Comparison of ENCODE assay signal across 8 cellular contexts in the genomic region with DNA sequence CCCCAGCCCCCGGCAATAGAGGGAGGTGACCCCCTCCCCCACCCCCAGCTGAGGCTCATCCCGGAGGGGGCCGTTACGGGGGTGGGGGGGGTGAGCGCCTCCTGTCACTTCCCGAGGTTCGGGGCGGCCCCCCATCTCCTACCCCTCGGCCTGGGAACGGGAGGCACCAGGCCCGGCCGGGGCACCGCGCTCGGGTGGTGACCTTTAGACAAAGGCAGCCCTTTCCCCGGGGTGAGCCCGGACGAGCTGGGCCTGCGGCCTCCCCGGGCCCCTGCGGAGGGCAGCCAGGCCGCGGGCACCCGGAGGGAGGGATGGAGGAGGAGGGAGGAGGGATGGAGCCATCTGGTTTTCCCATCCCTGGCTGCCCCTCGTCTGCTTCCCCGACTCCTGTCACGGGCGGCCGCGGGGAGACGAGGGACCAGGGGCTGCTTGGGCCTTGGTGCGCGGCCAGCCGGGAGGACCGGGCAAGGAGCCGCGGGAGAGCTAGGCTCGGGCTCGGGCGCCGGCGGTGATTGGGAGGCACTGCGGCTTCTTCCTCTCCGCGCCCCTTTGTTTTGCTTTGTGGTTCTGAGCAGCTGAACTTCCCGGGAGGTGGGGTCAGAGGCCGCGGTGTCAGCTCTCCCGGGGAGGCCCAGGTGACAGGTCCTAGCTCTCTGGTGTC. TPM values are rescaled to one million over a fixed set of nuclear protein-coding genes. Genes with fewer than 3 reads are reported as not detected.
A peak's percentile ranks its signal among the peaks of the same experiment; 100 is the strongest.
DNase-seq lines count a peak whose midpoint lies in the region; ATAC-seq and TF ChIP-seq lines count a peak whose summit lies in the region.

No MANE protein-coding gene starts in this region.

- CTCF ChIA-PET in A673 (lab: Charles Lee), result interaction anchor here (0.9 kb wide), 1 partner anchor 173 kb away, joined by 4 read pairs; no protein-coding TSS in a partner anchor

- intact Hi-C loops in A673 (cut with micrococcal nuclease; ENCODE audit: unreplicated experiment), result loop anchor here (2.0 kb wide), 1 partner anchor 89 kb away; no protein-coding TSS in a partner anchor
- intact Hi-C loops in ascending aorta (cut with DNase I), result loop anchor here (2.0 to 10.0 kb wide), 3 partner anchors 55 to 335 kb away; a partner anchor contains a TSS
- intact Hi-C loops in sciatic nerve (cut with DNase I), result no loop called here

- H3K27ac ChIP-seq in A673 (ENCODE audit: low read depth, low read length, poor library complexity, severe bottlenecking), result peak overlapping the region; percentile 92
- H3K27ac ChIP-seq in ascending aorta, result peak overlapping the region; percentile 70 to 94
- H3K27ac ChIP-seq in hepatocyte, result peak overlapping the region; percentile 100

- peaks cover 73% of the 10 kb centered on the region for H3K79me2 ChIP-seq in hepatocyte

- peak overlapping the region; percentile 98 for H3K4me2 ChIP-seq in hepatocyte

- BruUV-seq in A673 (replicated peaks; lab: Mats Ljungman, UMichigan), result no TSS peak

- H3K4me1 ChIP-seq in A673 (ENCODE audit: insufficient read depth, low read length, poor library complexity, severe bottlenecking), result peaks cover 29% of the 10 kb centered on the region
- H3K4me1 ChIP-seq in HAP-1, result peaks cover 4% of the 10 kb centered on the region
- H3K4me1 ChIP-seq in ascending aorta, result peaks cover 10 to 42% of the 10 kb centered on the region in 2 donors
- peaks cover 26% of the 10 kb centered on the region for H3K4me1 ChIP-seq in hepatocyte (ENCODE audit: insufficient read depth)

- H4K20me1 ChIP-seq in hepatocyte (ENCODE audit: insufficient read depth, poor library complexity, severe bottlenecking), result peaks cover 49% of the 10 kb centered on the region

- no peaks in the 10 kb centered on the region for H3K27me3 ChIP-seq in A673 (replicated peaks; ENCODE audit: insufficient read depth, low read depth, low read length, poor library complexity)
- H3K27me3 ChIP-seq in HAP-1 (ENCODE audit: low read depth), result no peaks in the 10 kb centered on the region
- no peaks in the 10 kb centered on the region for H3K27me3 ChIP-seq in ascending aorta
- H3K27me3 ChIP-seq in hepatocyte, result no peaks in the 10 kb centered on the region

- in situ Hi-C loops in HAP-1 (cut with MboI; ENCODE audit: low sequenced_read_pairs), result no loop called here

- TF ChIP-seq CTCF in A673 (conservative IDR thresholded peaks at IDR 0.05; ENCODE audit: low read depth, low read length) (no peak), ascending aorta (IDR thresholded peaks at IDR 0.05) (no peak), hepatocyte (IDR thresholded peaks at IDR 0.05; ENCODE audit: poor library complexity) (no peak)

- DNase-seq in A673 (ENCODE audit: low spot score) (peak; percentile 32), HAP-1 (ENCODE audit: low spot score in 2 of 2) (peak; percentile 21 to 65), ascending aorta (ENCODE audit: low spot score in 2 of 2) (peak in 1 of 2 donors; percentile 74), hepatocyte (ENCODE audit: low spot score) (peak; percentile 66), sciatic nerve (ENCODE audit: low spot score) (peak; percentile 69), COR-L47 (lab: John Stamatoyannopoulos, UW) (no peak)

- POLR2A ChIA-PET in A673 (lab: Charles Lee; ENCODE audit: low non-redundant PET), result no interaction called here

- H2AFZ ChIP-seq in hepatocyte, result no peak overlapping the region

- H3K4me3 ChIP-seq in A673 (ENCODE audit: low read depth, low read length, poor library complexity, severe bottlenecking) (peak overlapping the region; percentile 96), HAP-1 (peak overlapping the region; percentile 98), ascending aorta (peak overlapping the region; percentile 84 to 97), hepatocyte (peak overlapping the region; percentile 43)

- H3K36me3 ChIP-seq in A673 (ENCODE audit: insufficient read depth, low read length, poor library complexity, severe bottlenecking) (no peaks in the 10 kb centered on the region), HAP-1 (replicated peaks) (peaks cover 3% of the 10 kb centered on the region; the same call in 1 of the 2 replicates), ascending aorta (no peaks in the 10 kb centered on the region), hepatocyte (replicated peaks; ENCODE audit: insufficient read depth, low read depth) (no peaks in the 10 kb centered on the region)

- ATAC-seq in SK-N-SH treated with all-trans-retinoic acid at 6 μM for 48 hours, result peak; percentile 8
- peak; percentile 17 for ATAC-seq in sciatic nerve
- no peak for ATAC-seq in HG03097 (IDR thresholded peaks at IDR 0.05; ENCODE audit: low FRiP score, unreplicated experiment)

- no peaks in the 10 kb centered on the region for H3K9me2 ChIP-seq in hepatocyte (replicated peaks; ENCODE audit: insufficient read depth)

- H3K9me3 ChIP-seq in A673 (ENCODE audit: low read depth, low read length, poor library complexity, severe bottlenecking), result no peaks in the 10 kb centered on the region
- no peaks in the 10 kb centered on the region for H3K9me3 ChIP-seq in HAP-1
- H3K9me3 ChIP-seq in ascending aorta, result no peaks in the 10 kb centered on the region
- H3K9me3 ChIP-seq in hepatocyte (ENCODE audit: low read depth), result no peaks in the 10 kb centered on the region

- under 1% methylated on average over 34 of the region's 49 CpGs for WGBS in hepatocyte (ENCODE audit: low lambda C conversion rate, missing lambda C conversion rate)

TF ChIP-seq in SK-N-SH treated with all-trans-retinoic acid at 6 μM for 48 hours, 23 proteins besides CTCF, POLR2A, EP300 and RAD21:
- TF ChIP-seq TCF4 (CRISPR knock-in tag; IDR thresholded peaks at IDR 0.05; ENCODE audit: borderline replicate concordance) (peak; percentile 19; the same call in 1 of the 2 replicates), GLIS3 (CRISPR knock-in tag; IDR thresholded peaks at IDR 0.05) (no peak), BACH2 (CRISPR knock-in tag; IDR thresholded peaks at IDR 0.05; ENCODE audit: borderline replicate concordance) (no peak)

RNA-seq across cellular contexts. Expression of a gene that starts 1.1 kb away (rescaled TPM):
- total RNA-seq in A673 (2021), result 23.1 and 24.3 TPM in 2 replicates
- total RNA-seq in ascending aorta, result 19.7 TPM
- 2.2 and 3.4 TPM in 2 replicates for total RNA-seq in hepatocyte
- 3.4 and 5.4 TPM in 2 replicates for polyA plus RNA-seq in hepatocyte
- 23.9 TPM for total RNA-seq in sciatic nerve

RNA-seq across cellular contexts. Expression of a gene that starts 37.1 kb away (rescaled TPM):
- total RNA-seq in A673 (2021) (not detected in 2 replicates), ascending aorta (not detected), hepatocyte (0.43 TPM in 1 of 2 replicates, not detected in the other), sciatic nerve (0.71 TPM)
- 0.05 and 0.84 TPM in 2 replicates for polyA plus RNA-seq in hepatocyte

Comparison
In these comparisons a context has a peak if more than half of its experiments do, and no peak if none do; other contexts are left out.
1. H3K4me3 ChIP-seq: peak in every context shown above with its lines; median percentile 98 in HAP-1; 96 in A673; 90 in ascending aorta; 43 in hepatocyte.